ENCODE assay signal across 11 cellular contexts in genomic region chr20:62741191-62741676, GRCh38. TPM values are rescaled to one million over a fixed set of nuclear protein-coding genes. Genes with fewer than 3 reads are reported as not detected.
DNase-seq lines count a peak whose midpoint lies in the region; FAIRE-seq and TF ChIP-seq lines count a peak whose summit lies in the region.
"Had no signal": no experiment of that assay in that cellular context is flagged by ENCODE, and none has a peak within 500 bp of the region (broad histone marks: within the 10 kb centered on the region; RNA-seq: fewer than 3 reads in every experiment).

No MANE protein-coding gene starts in this region.

- H3K27ac Mint-ChIP-seq in neural progenitor cell, result no peak overlapping the region

- intact Hi-C loops in vagina (cut with DNase I), result no loop called here

- H3K79me2 ChIP-seq in neural progenitor cell (ENCODE audit: low read depth), result no peaks in the 10 kb centered on the region

- H4K20me1 ChIP-seq in neural progenitor cell (ENCODE audit: low read depth), result peaks cover 5% of the 10 kb centered on the region

- no peaks in the 10 kb centered on the region for H3K36me3 ChIP-seq in effector memory CD4-positive, alpha-beta T cell (ENCODE audit: control insufficient read depth, insufficient read depth, low read length)
- H3K36me3 ChIP-seq in neural progenitor cell, result no peaks in the 10 kb centered on the region
- no peaks in the 10 kb centered on the region for H3K36me3 ChIP-seq in vagina

- DNase-seq in ELF-1 (ENCODE audit: low read depth, low spot score), result peak; percentile 68
- DNase-seq in NCI-H226, result peak; percentile 26
- no peak for DNase-seq in effector memory CD4-positive, alpha-beta T cell
- peak; percentile 78 for DNase-seq in neural progenitor cell (ENCODE audit: low spot score)
- no peak for DNase-seq in dedifferentiated amniotic fluid mesenchymal stem cell (ENCODE audit: extremely low spot score)
- no peak for DNase-seq in GM12892 (ENCODE audit: insufficient read length)
- no peak for DNase-seq in vagina (ENCODE audit: extremely low spot score in 2 of 2)
- DNase-seq in KBM-7, result no peak
- DNase-seq: activated CD4-positive, CD25-positive, alpha-beta regulatory T cell; NCI-H510A had no signal

- H3K9me3 Mint-ChIP-seq in neural progenitor cell, result no peaks in the 10 kb centered on the region

- in situ Hi-C loops in KBM-7 (cut with MboI; ENCODE audit: low pct_unique_long_range_greater_than_20kb, low sequenced_read_pairs), result no loop called here

- no peaks in the 10 kb centered on the region for H3K27me3 ChIP-seq in effector memory CD4-positive, alpha-beta T cell (replicated peaks; ENCODE audit: control insufficient read depth, insufficient read depth, low read length, poor library complexity, severe bottlenecking)
- no peaks in the 10 kb centered on the region for H3K27me3 ChIP-seq in neural progenitor cell
- no peaks in the 10 kb centered on the region for H3K27me3 ChIP-seq in vagina

- no peak overlapping the region for H3K4me3 ChIP-seq in effector memory CD4-positive, alpha-beta T cell (ENCODE audit: insufficient read depth, low read depth, low read length, poor library complexity, severe bottlenecking)
- H3K4me3 ChIP-seq in neural progenitor cell (no peak overlapping the region), vagina (no peak overlapping the region)

- peaks cover 52% of the 10 kb centered on the region for H3K4me1 ChIP-seq in effector memory CD4-positive, alpha-beta T cell (ENCODE audit: control insufficient read depth, insufficient read depth, low read length, poor library complexity, severe bottlenecking)
- H3K4me1 ChIP-seq in neural progenitor cell (peaks cover 13% of the 10 kb centered on the region), vagina (no peaks in the 10 kb centered on the region)

- no peak overlapping the region for H3K4me3 Mint-ChIP-seq in neural progenitor cell

- no peak overlapping the region for H3K4me2 ChIP-seq in neural progenitor cell

- H3K9me3 ChIP-seq in effector memory CD4-positive, alpha-beta T cell (ENCODE audit: control insufficient read depth, low read length), result no peaks in the 10 kb centered on the region
- H3K9me3 ChIP-seq in neural progenitor cell (ENCODE audit: low read depth), result no peaks in the 10 kb centered on the region
- no peaks in the 10 kb centered on the region for H3K9me3 ChIP-seq in vagina

- no peak for TF ChIP-seq POLR2A in GM12892 (IDR thresholded peaks at IDR 0.05; ENCODE audit: low read depth, low read length)
- no peak for TF ChIP-seq POLR2A in vagina (IDR thresholded peaks at IDR 0.05)

- H2AFZ ChIP-seq in neural progenitor cell (replicated peaks), result no peak overlapping the region

- peaks cover 4% of the 10 kb centered on the region for H3F3A ChIP-seq in neural progenitor cell (ENCODE audit: low read depth)

- no peak for TF ChIP-seq CTCF in neural progenitor cell (IDR thresholded peaks at IDR 0.05)
- TF ChIP-seq CTCF in vagina (IDR thresholded peaks at IDR 0.05), result no peak

- H3K27me3 Mint-ChIP-seq in neural progenitor cell (ENCODE audit: insufficient read depth, low read depth), result peaks cover 9% of the 10 kb centered on the region

- H3K36me3 Mint-ChIP-seq in neural progenitor cell, result no peaks in the 10 kb centered on the region

- peak overlapping the region; percentile 78 for H3K27ac ChIP-seq in effector memory CD4-positive, alpha-beta T cell (ENCODE audit: insufficient read depth, low read length, poor library complexity, severe bottlenecking)
- H3K27ac ChIP-seq in neural progenitor cell, result no peak overlapping the region
- no peak overlapping the region for H3K27ac ChIP-seq in vagina

- no peak for FAIRE-seq in GM12892 (lab: Jason Lieb, UNC)
- FAIRE-seq: bronchial epithelial cell had no signal

- peaks cover 29% of the 10 kb centered on the region for H3K4me1 Mint-ChIP-seq in neural progenitor cell

- H3K9ac ChIP-seq in neural progenitor cell, result no peak overlapping the region

RNA-seq across cellular contexts. Expression of gene NTSR1, which starts 32.6 kb away (rescaled TPM):
- total RNA-seq in neural progenitor cell (ENCODE audit: low replicate concordance) (0.12 and 0.26 TPM in 2 replicates), vagina (0.49 TPM)
- not detected for polyA plus RNA-seq in GM12892 (2012; ENCODE audit: missing spikeins)
- total RNA-seq: bronchial epithelial cell had no signal

RNA-seq across cellular contexts. Expression of gene MRGBP, which starts 55.0 kb away (rescaled TPM):
- total RNA-seq in neural progenitor cell (ENCODE audit: low replicate concordance) (14.0 and 18.1 TPM in 2 replicates), vagina (10.6 TPM)
- polyA plus RNA-seq in GM12892 (2012; ENCODE audit: missing spikeins), result 9.6 TPM

Comparison
In these comparisons a context has a peak if more than half of its experiments do, and no peak if none do; other contexts are left out.
1. DNase-seq: peak in ELF-1 (single experiment), NCI-H226 (single experiment) and neural progenitor cell (single experiment); none in effector memory CD4-positive, alpha-beta T cell (0 of 3), dedifferentiated amniotic fluid mesenchymal stem cell (single experiment), GM12892 (single experiment), vagina (0 of 2) and KBM-7 (single experiment).